In the genomic region with DNA sequence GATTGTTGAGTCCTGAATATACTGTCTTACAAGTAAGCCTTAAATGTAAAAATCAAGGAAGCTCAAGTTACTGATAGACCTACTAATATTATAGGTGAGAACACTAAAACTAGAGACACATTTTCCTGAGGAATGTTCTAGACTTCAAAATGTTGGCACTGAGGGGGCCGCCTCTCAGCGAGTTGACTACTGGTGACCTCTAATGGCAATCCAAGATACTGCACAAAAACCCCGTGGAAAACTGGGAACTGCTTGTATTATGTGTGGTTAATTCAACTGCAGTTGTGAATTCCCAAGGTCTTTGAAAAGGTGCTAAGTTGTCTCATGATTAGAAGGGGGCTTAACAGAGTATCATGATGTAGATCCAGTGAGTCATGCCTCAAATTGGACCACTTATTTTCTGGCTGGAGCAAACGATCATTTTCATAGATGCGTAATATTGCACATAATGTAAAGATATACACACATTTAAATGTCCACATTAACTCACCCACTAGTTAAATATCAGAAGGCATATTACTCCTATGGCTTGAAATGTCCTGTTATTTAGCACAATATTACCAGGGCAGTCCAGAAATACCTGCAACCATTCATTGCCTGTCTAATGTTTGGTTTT, we compare ENCODE assay signal across 9 cellular contexts.
A peak's percentile ranks its signal among the peaks of the same experiment; 100 is the strongest.
DNase-seq lines count a peak whose midpoint lies in the region; ATAC-seq and TF ChIP-seq lines count a peak whose summit lies in the region.
"Had no signal": no experiment of that assay in that cellular context is flagged by ENCODE, and none has a peak within 500 bp of the region (broad histone marks: within the 10 kb centered on the region; RNA-seq: fewer than 3 reads in every experiment).

No MANE protein-coding gene starts in this region.

- H4K20me1 ChIP-seq in Karpas-422 (ENCODE audit: insufficient read depth, low read depth, low read length), result no peaks in the 10 kb centered on the region

- H2AFZ ChIP-seq in Karpas-422 (ENCODE audit: low read length), result no peak overlapping the region

- H3K27me3 ChIP-seq in Karpas-422 (ENCODE audit: low read length) (no peaks in the 10 kb centered on the region), body of pancreas (no peaks in the 10 kb centered on the region), aorta (ENCODE audit: control insufficient read depth in 1 of 2, insufficient read depth in 2 of 2, low read length in 1 of 2) (no peaks in the 10 kb centered on the region)
- H3K27me3 ChIP-seq: upper lobe of left lung had no signal

- H3K4me1 ChIP-seq in Karpas-422 (ENCODE audit: low read length), result peaks cover 9% of the 10 kb centered on the region
- H3K4me1 ChIP-seq in body of pancreas, result no peaks in the 10 kb centered on the region
- H3K4me1 ChIP-seq in aorta (ENCODE audit: control insufficient read depth in 1 of 2, insufficient read depth in 2 of 2, low read length in 2 of 2), result no peaks in the 10 kb centered on the region
- H3K4me1 ChIP-seq: upper lobe of left lung had no signal

- H3K9me3 ChIP-seq in Karpas-422 (ENCODE audit: low read length) (no peaks in the 10 kb centered on the region), body of pancreas (no peaks in the 10 kb centered on the region), aorta (ENCODE audit: control insufficient read depth, low read length) (no peaks in the 10 kb centered on the region)
- H3K9me3 ChIP-seq: upper lobe of left lung had no signal

- ATAC-seq in body of pancreas, result no peak
- ATAC-seq in HG02763 (IDR thresholded peaks at IDR 0.05; ENCODE audit: unreplicated experiment), result no peak
- ATAC-seq in aorta (ENCODE audit: low FRiP score), result no peak

- no peaks in the 10 kb centered on the region for H3K9me2 ChIP-seq in Karpas-422 (replicated peaks; ENCODE audit: insufficient read depth, low read length)

- no peaks in the 10 kb centered on the region for H3K79me2 ChIP-seq in Karpas-422 (ENCODE audit: low read length)

- WGBS in body of pancreas, 2 donors, result 26 to 32% methylated on average over 5 of the region's 5 CpGs
- 25 to 28% methylated on average over 5 of the region's 5 CpGs for WGBS in lower leg skin, 2 donors
- 31 to 33% methylated on average over 5 of the region's 5 CpGs for WGBS in aorta, 2 donors

- no peaks in the 10 kb centered on the region for H3K36me3 ChIP-seq in Karpas-422 (ENCODE audit: insufficient read depth, low read length)
- H3K36me3 ChIP-seq in body of pancreas (replicated peaks in 1 of 2; ENCODE audit: insufficient read depth in 1 of 2, low read depth in 2 of 2), result no peaks in the 10 kb centered on the region
- H3K36me3 ChIP-seq in aorta (ENCODE audit: control insufficient read depth in 1 of 2, insufficient read depth in 2 of 2, low read length in 1 of 2), result no peaks in the 10 kb centered on the region
- H3K36me3 ChIP-seq: upper lobe of left lung had no signal

- H3K27ac ChIP-seq in Karpas-422 (ENCODE audit: low read length), result no peak overlapping the region
- no peak overlapping the region for H3K27ac ChIP-seq in body of pancreas
- no peak overlapping the region for H3K27ac ChIP-seq in aorta (ENCODE audit: low read depth in 1 of 2, low read length in 2 of 2)
- H3K27ac ChIP-seq: upper lobe of left lung had no signal

- intact Hi-C loops in body of pancreas (cut with DNase I) (no loop called here), lower leg skin (cut with DNase I; ENCODE audit: low total_unique reads) (no loop called here), aorta (cut with DNase I) (no loop called here)

- no peak overlapping the region for H3K9ac ChIP-seq in Karpas-422 (ENCODE audit: low read length)

- no peak overlapping the region for H3K4me3 ChIP-seq in Karpas-422 (ENCODE audit: low read length)
- no peak overlapping the region for H3K4me3 ChIP-seq in body of pancreas
- H3K4me3 ChIP-seq in lower leg skin (ENCODE audit: low read depth, poor library complexity, severe bottlenecking), result no peak overlapping the region
- no peak overlapping the region for H3K4me3 ChIP-seq in aorta (ENCODE audit: low read length in 2 of 2)
- H3K4me3 ChIP-seq: upper lobe of left lung had no signal

- peak; percentile 2 for DNase-seq in G401 (ENCODE audit: low spot score)
- peak; percentile 52 for DNase-seq in Karpas-422
- DNase-seq in body of pancreas, result peak in 2 of 4 donors; percentile 3 to 16
- DNase-seq in midbrain (lab: John Stamatoyannopoulos, UW), result peak; percentile 17
- no peak for DNase-seq in glomerular visceral epithelial cell (ENCODE audit: extremely low spot score)
- no peak for DNase-seq in lower leg skin (ENCODE audit: low spot score in 2 of 2)
- DNase-seq in aorta, result no peak
- DNase-seq: upper lobe of left lung had no signal

- H3K4me2 ChIP-seq in Karpas-422 (ENCODE audit: low read depth, low read length, poor library complexity, severe bottlenecking), result no peak overlapping the region

- TF ChIP-seq POLR2A in body of pancreas (IDR thresholded peaks at IDR 0.05), result no peak
- no peak for TF ChIP-seq POLR2A in lower leg skin (IDR thresholded peaks at IDR 0.05)

- peak in 6 of 7 experiments; percentile 10 to 39 (median 28) for TF ChIP-seq CTCF in body of pancreas (IDR thresholded peaks at IDR 0.05)
- no peak for TF ChIP-seq CTCF in lower leg skin (IDR thresholded peaks at IDR 0.05)

- in situ Hi-C loops in G401 (cut with HindIII; ENCODE audit: low sequenced_read_pairs), result no loop called here

Comparison
In these comparisons a context has a peak if more than half of its experiments do, and no peak if none do; other contexts are left out.
1. DNase-seq: peak in G401 (single experiment), Karpas-422 (single experiment) and midbrain (single experiment); none in glomerular visceral epithelial cell (single experiment), lower leg skin (0 of 2) and aorta (0 of 2).
2. CTCF ChIP-seq: peak in body of pancreas (6 of 7); none in lower leg skin (0 of 3).